In genomic region chr7:97226541-97226940, GRCh38 we compare ENCODE assay signal across 22 cellular contexts.
DNase-seq lines count a peak whose midpoint lies in the region; ATAC-seq, FAIRE-seq and TF ChIP-seq lines count a peak whose summit lies in the region.
"Had no signal": no experiment of that assay in that cellular context is flagged by ENCODE, and none has a peak within 500 bp of the region (broad histone marks: within the 10 kb centered on the region; RNA-seq: fewer than 3 reads in every experiment).

No MANE protein-coding gene starts in this region.

- no peak for TF ChIP-seq CTCF in GM12878 (IDR thresholded peaks at IDR 0.05 in 2 of 3, conservative IDR thresholded peaks at IDR 0.05 in 1 of 3; ENCODE audit: control insufficient read depth in 2 of 3, extremely low read depth in 1 of 3, insufficient read depth in 1 of 3, low read depth in 3 of 3, low read length in 3 of 3)
- no peak for TF ChIP-seq CTCF in esophagus squamous epithelium (IDR thresholded peaks at IDR 0.05)

- H3K9ac ChIP-seq in GM12878 (ENCODE audit: control insufficient read depth, insufficient read depth, low read length), result no peak overlapping the region
- H3K9ac ChIP-seq: BLaER1 had no signal

- no peak overlapping the region for H3K27ac ChIP-seq in GM12878 (ENCODE audit: control insufficient read depth, insufficient read depth)
- no peak overlapping the region for H3K27ac ChIP-seq in esophagus squamous epithelium
- H3K27ac ChIP-seq: BLaER1, HL-60, right lobe of liver had no signal

- 11% methylated on average over 3 of the region's 3 CpGs for WGBS in GM12878 (ENCODE audit: insufficient coverage, insufficient replicate concordance, low lambda C conversion rate, missing lambda C conversion rate)
- 52 to 57% methylated on average over 3 of the region's 3 CpGs for WGBS in esophagus squamous epithelium, 2 donors

- RAD21 ChIA-PET in GM12878 (lab: Charles Lee; ENCODE audit: unreplicated experiment), result no interaction called here

- intact Hi-C loops in GM12878 (cut with micrococcal nuclease; ENCODE audit: unreplicated experiment) (no loop called here), esophagus squamous epithelium (cut with DNase I) (no loop called here)

- TF ChIP-seq RAD21 in GM12878 (IDR thresholded peaks at IDR 0.05; ENCODE audit: insufficient read depth, low read depth, low read length), result no peak

- H3K4me1 ChIP-seq in GM12878 (ENCODE audit: control insufficient read depth, insufficient read depth, low read length), result no peaks in the 10 kb centered on the region
- H3K4me1 ChIP-seq in esophagus squamous epithelium, result no peaks in the 10 kb centered on the region
- H3K4me1 ChIP-seq: BLaER1, right lobe of liver had no signal

- TF ChIP-seq POLR2A in GM12878 (IDR thresholded peaks at IDR 0.05; ENCODE audit: low read depth, low read length), result no peak
- no peak for TF ChIP-seq POLR2A in esophagus squamous epithelium (IDR thresholded peaks at IDR 0.05)

- H3K27me3 Mint-ChIP-seq in activated T-helper 17 cell treated with anti-CD3 and anti-CD28 coated beads, Interleukin-2, amount 50 U/mL, for 72 hours, result peaks cover 16% of the 10 kb centered on the region

- ATAC-seq in GM19023 (IDR thresholded peaks at IDR 0.05; ENCODE audit: unreplicated experiment) (peak; percentile 61), GM21528 (IDR thresholded peaks at IDR 0.05; ENCODE audit: low FRiP score, unreplicated experiment) (peak; percentile 76), HG03064 (IDR thresholded peaks at IDR 0.05; ENCODE audit: low read depth, unreplicated experiment) (peak; percentile 94), GM12878 (peak; percentile 92)
- no peak for ATAC-seq in activated T-helper 17 cell treated with anti-CD3 and anti-CD28 coated beads, Interleukin-2, amount 50 U/mL, for 72 hours (replicated peaks)
- ATAC-seq: right lobe of liver; stimulated activated effector memory CD8-positive, alpha-beta T cell treated with anti-CD3 and anti-CD28 coated beads, Interleukin-12 subunit alpha, Interleukin-12 subunit beta, amount 100 ng/mL, for 72 hours had no signal

- H3K27me3 ChIP-seq in GM12878 (replicated peaks in 1 of 2; ENCODE audit: control insufficient read depth in 2 of 2, insufficient read depth in 2 of 2, low read length in 1 of 2) (peaks cover 0 to 2% of the 10 kb centered on the region in 2 experiments; a peak in 1 of 4 replicates), esophagus squamous epithelium (no peaks in the 10 kb centered on the region)
- H3K27me3 ChIP-seq: BLaER1, right lobe of liver had no signal

- DNase-seq in GM12878 (ENCODE audit: low read depth, low spot score) (peak; percentile 5), NCI-H1092 treated with DMSO at 0.1 percent for 48 hours (lab: John Stamatoyannopoulos, UW) (no peak), esophagus squamous epithelium (lab: John Stamatoyannopoulos, UW) (no peak)
- DNase-seq: activated CD4-positive, alpha-beta T cell treated with anti-CD3 and anti-CD28 coated beads for 4 hours; activated T-cell treated with anti-CD3 and anti-CD28 coated beads, Interleukin-2, amount 50 U/mL, for 1 hour; central memory CD4-positive, alpha-beta T cell; foreskin melanocyte; GOT3; Karpas-422; NCI-H1694 treated with DMSO at 0.1 percent for 48 hours; NCI-H526 treated with DMSO at 0.1 percent for 48 hours; right lobe of liver; stimulated activated CD4-positive, alpha-beta T cell treated with anti-CD3 and anti-CD28 coated beads, Interleukin-4, amount 100 ng/mL, for 24 hours had no signal

- H3K9me3 Mint-ChIP-seq in activated T-helper 17 cell treated with anti-CD3 and anti-CD28 coated beads, Interleukin-2, amount 50 U/mL, for 72 hours, result peaks cover 4% of the 10 kb centered on the region
- H3K9me3 Mint-ChIP-seq: memory B cell; neural crest cell; stimulated activated effector memory CD8-positive, alpha-beta T cell treated with anti-CD3 and anti-CD28 coated beads, Interleukin-12 subunit alpha, Interleukin-12 subunit beta, amount 100 ng/mL, for 72 hours had no signal

- BruUV-seq in GM12878 (replicated peaks; lab: Mats Ljungman, UMichigan), result no TSS peak

- SMC1A ChIA-PET in GM12878 (lab: Charles Lee; ENCODE audit: uncharacterized antibody, unreplicated experiment), result no interaction called here

- no peak for FAIRE-seq in GM12878 (lab: Jason Lieb, UNC)

- no peaks in the 10 kb centered on the region for H3K79me2 ChIP-seq in GM12878 (ENCODE audit: control insufficient read depth, insufficient read depth, low read length)

- H3K36me3 ChIP-seq in GM12878 (ENCODE audit: control insufficient read depth in 2 of 2, insufficient read depth in 2 of 2, low read length in 1 of 2), result no peaks in the 10 kb centered on the region
- H3K36me3 ChIP-seq in esophagus squamous epithelium, result no peaks in the 10 kb centered on the region
- H3K36me3 ChIP-seq: BLaER1, right lobe of liver had no signal

- no peaks in the 10 kb centered on the region for H3K9me3 ChIP-seq in GM12878 (replicated peaks; ENCODE audit: control insufficient read depth, insufficient read depth, low read length)
- no peaks in the 10 kb centered on the region for H3K9me3 ChIP-seq in esophagus squamous epithelium
- H3K9me3 ChIP-seq: BLaER1, right lobe of liver had no signal

- no peaks in the 10 kb centered on the region for H4K20me1 ChIP-seq in GM12878 (ENCODE audit: control insufficient read depth, insufficient read depth)
- H4K20me1 ChIP-seq: BLaER1 had no signal

- H3K4me3 Mint-ChIP-seq in activated T-helper 17 cell treated with anti-CD3 and anti-CD28 coated beads, Interleukin-2, amount 50 U/mL, for 72 hours, result no peak overlapping the region
- H3K4me3 Mint-ChIP-seq: memory B cell; neural crest cell; stimulated activated effector memory CD8-positive, alpha-beta T cell treated with anti-CD3 and anti-CD28 coated beads, Interleukin-12 subunit alpha, Interleukin-12 subunit beta, amount 100 ng/mL, for 72 hours had no signal

- TF ChIP-seq EP300 in GM12878 (IDR thresholded peaks at IDR 0.05; ENCODE audit: borderline replicate concordance in 1 of 2, control insufficient read depth in 1 of 2, low read depth in 2 of 2, low read length in 2 of 2), result no peak

- H3K4me3 ChIP-seq in GM12878 (no peak overlapping the region), esophagus squamous epithelium (no peak overlapping the region)
- H3K4me3 ChIP-seq: BLaER1, right lobe of liver had no signal

- in situ Hi-C loops in GM12878 (cut with MboI), result no loop called here

- no peak overlapping the region for H3K27ac Mint-ChIP-seq in activated T-helper 17 cell treated with anti-CD3 and anti-CD28 coated beads, Interleukin-2, amount 50 U/mL, for 72 hours
- H3K27ac Mint-ChIP-seq: memory B cell; stimulated activated effector memory CD8-positive, alpha-beta T cell treated with anti-CD3 and anti-CD28 coated beads, Interleukin-12 subunit alpha, Interleukin-12 subunit beta, amount 100 ng/mL, for 72 hours had no signal

- POLR2A ChIA-PET in GM12878 (lab: Charles Lee), result no interaction called here

- no peak overlapping the region for H3K4me2 ChIP-seq in GM12878 (ENCODE audit: control insufficient read depth, insufficient read depth)
- H3K4me2 ChIP-seq: BLaER1 had no signal

- no peaks in the 10 kb centered on the region for H3K4me1 Mint-ChIP-seq in activated T-helper 17 cell treated with anti-CD3 and anti-CD28 coated beads, Interleukin-2, amount 50 U/mL, for 72 hours
- H3K4me1 Mint-ChIP-seq: memory B cell; stimulated activated effector memory CD8-positive, alpha-beta T cell treated with anti-CD3 and anti-CD28 coated beads, Interleukin-12 subunit alpha, Interleukin-12 subunit beta, amount 100 ng/mL, for 72 hours had no signal

- H2AFZ ChIP-seq in GM12878 (ENCODE audit: control insufficient read depth, low read depth, low read length), result no peak overlapping the region

- CTCF ChIA-PET in GM12878 (lab: Yijun Ruan, JAX), result no interaction called here

- H3K36me3 Mint-ChIP-seq in activated T-helper 17 cell treated with anti-CD3 and anti-CD28 coated beads, Interleukin-2, amount 50 U/mL, for 72 hours (ENCODE audit: low read depth), result no peaks in the 10 kb centered on the region
- H3K36me3 Mint-ChIP-seq: memory B cell; stimulated activated effector memory CD8-positive, alpha-beta T cell treated with anti-CD3 and anti-CD28 coated beads, Interleukin-12 subunit alpha, Interleukin-12 subunit beta, amount 100 ng/mL, for 72 hours had no signal

TF ChIP-seq in GM12878, 131 proteins besides CTCF, POLR2A, EP300 and RAD21 (continues in another document):
- TF ChIP-seq NKRF (conservative IDR thresholded peaks at IDR 0.05), result no peak
